ENCODE assay signal across 17 cellular contexts in the genomic region with DNA sequence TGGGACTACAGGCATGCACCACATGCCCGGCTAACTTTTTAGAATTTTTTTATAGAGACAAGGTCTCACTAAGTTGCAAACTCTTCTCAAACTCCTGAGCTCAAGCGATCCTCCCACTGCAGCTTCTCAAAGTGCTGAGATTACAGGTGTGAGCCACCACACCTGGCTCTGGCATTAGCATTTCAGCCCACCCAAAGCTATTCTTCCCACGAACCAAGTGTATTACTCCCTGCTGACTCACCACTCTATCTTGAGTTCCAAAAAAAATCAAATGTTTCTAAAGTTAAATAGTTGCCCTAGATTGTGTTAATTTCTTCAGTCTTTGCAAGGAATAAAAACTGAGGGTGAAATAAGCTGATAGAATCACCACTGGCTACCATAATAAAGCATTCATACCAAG.
"Had no signal": no experiment of that assay in that cellular context is flagged by ENCODE, and none has a peak within 500 bp of the region (broad histone marks: within the 10 kb centered on the region; RNA-seq: fewer than 3 reads in every experiment).

No MANE protein-coding gene starts in this region.

- ATAC-seq: activated CD8-positive, alpha-beta T cell treated with anti-CD3 and anti-CD28 coated beads, Interleukin-2, amount 10 ng/mL, durations not matched to agents 7 days and 5 days; left lung; natural killer cell; stimulated activated effector memory CD8-positive, alpha-beta T cell treated with anti-CD3 and anti-CD28 coated beads, Interleukin-12 subunit alpha, Interleukin-12 subunit beta, amount 100 ng/mL, for 72 hours had no signal

- H3K27ac Mint-ChIP-seq: activated B cell treated with CpG ODN at 0.5 μM for 24 hours; activated CD4-positive, alpha-beta T cell treated with anti-CD3 and anti-CD28 coated beads, Interleukin-2, amount 10 ng/mL, durations not matched to agents 24 days and 14 days; activated CD8-positive, alpha-beta T cell treated with anti-CD3 and anti-CD28 coated beads, Interleukin-2, amount 10 ng/mL, durations not matched to agents 7 days and 5 days; memory B cell; natural killer cell; stimulated activated effector memory CD8-positive, alpha-beta T cell treated with anti-CD3 and anti-CD28 coated beads, Interleukin-12 subunit alpha, Interleukin-12 subunit beta, amount 100 ng/mL, for 72 hours; T-helper 2 cell treated with Interferon-gamma antibody and Interleukin-4, amounts not matched to agents 5 μg/mL and 100 μg/mL, for 36 hours had no signal

- H3K36me3 Mint-ChIP-seq: memory B cell; natural killer cell; stimulated activated effector memory CD8-positive, alpha-beta T cell treated with anti-CD3 and anti-CD28 coated beads, Interleukin-12 subunit alpha, Interleukin-12 subunit beta, amount 100 ng/mL, for 72 hours had no signal

- H3K4me1 Mint-ChIP-seq: stimulated activated effector memory CD8-positive, alpha-beta T cell treated with anti-CD3 and anti-CD28 coated beads, Interleukin-12 subunit alpha, Interleukin-12 subunit beta, amount 100 ng/mL, for 72 hours had no signal

- H3K4me3 ChIP-seq: ascending aorta, cardiac muscle cell, left lung, ovary, thoracic aorta had no signal

- H3K9me3 Mint-ChIP-seq: activated B cell treated with CpG ODN at 0.5 μM for 24 hours; activated CD4-positive, alpha-beta T cell treated with anti-CD3 and anti-CD28 coated beads, Interleukin-2, amount 10 ng/mL, durations not matched to agents 24 days and 14 days; memory B cell; natural killer cell; stimulated activated effector memory CD8-positive, alpha-beta T cell treated with anti-CD3 and anti-CD28 coated beads, Interleukin-12 subunit alpha, Interleukin-12 subunit beta, amount 100 ng/mL, for 72 hours; T-helper 2 cell treated with Interferon-gamma antibody and Interleukin-4, amounts not matched to agents 5 μg/mL and 100 μg/mL, for 36 hours had no signal

- DNase-seq: activated B cell treated with CpG ODN at 0.5 μM for 24 hours; activated CD4-positive, alpha-beta T cell treated with anti-CD3 and anti-CD28 coated beads, Interleukin-2, amount 10 ng/mL, durations not matched to agents 24 days and 14 days; activated CD8-positive, alpha-beta memory T cell treated with anti-CD3 and anti-CD28 coated beads, Interleukin-2, amount 50 U/mL, for 4 hours; activated CD8-positive, alpha-beta T cell treated with anti-CD3 and anti-CD28 coated beads, Interleukin-2, amount 10 ng/mL, durations not matched to agents 7 days and 5 days; activated T-cell treated with anti-CD3 and anti-CD28 coated beads, Interleukin-2, amount 50 U/mL, for 48 hours; erythroblast; hypothalamus; kidney; left lung; natural killer cell; ovary had no signal

- H3K9me3 ChIP-seq: ascending aorta, left lung, ovary, thoracic aorta had no signal

- H3K27me3 Mint-ChIP-seq: activated CD4-positive, alpha-beta T cell treated with anti-CD3 and anti-CD28 coated beads, Interleukin-2, amount 10 ng/mL, durations not matched to agents 24 days and 14 days had no signal

- H3K27me3 ChIP-seq: ascending aorta, cardiac muscle cell, left lung, ovary had no signal

- H3K4me3 Mint-ChIP-seq: activated B cell treated with CpG ODN at 0.5 μM for 24 hours; activated CD4-positive, alpha-beta T cell treated with anti-CD3 and anti-CD28 coated beads, Interleukin-2, amount 10 ng/mL, durations not matched to agents 24 days and 14 days; activated CD8-positive, alpha-beta T cell treated with anti-CD3 and anti-CD28 coated beads, Interleukin-2, amount 10 ng/mL, durations not matched to agents 7 days and 5 days; memory B cell; natural killer cell; stimulated activated effector memory CD8-positive, alpha-beta T cell treated with anti-CD3 and anti-CD28 coated beads, Interleukin-12 subunit alpha, Interleukin-12 subunit beta, amount 100 ng/mL, for 72 hours; T-helper 2 cell treated with Interferon-gamma antibody and Interleukin-4, amounts not matched to agents 5 μg/mL and 100 μg/mL, for 36 hours had no signal

- H3K36me3 ChIP-seq: ascending aorta, cardiac muscle cell, left lung, ovary, thoracic aorta had no signal

- H3K27ac ChIP-seq: ascending aorta, ovary, thoracic aorta had no signal
